ENCODE assay signal across 25 cellular contexts in the genomic region with DNA sequence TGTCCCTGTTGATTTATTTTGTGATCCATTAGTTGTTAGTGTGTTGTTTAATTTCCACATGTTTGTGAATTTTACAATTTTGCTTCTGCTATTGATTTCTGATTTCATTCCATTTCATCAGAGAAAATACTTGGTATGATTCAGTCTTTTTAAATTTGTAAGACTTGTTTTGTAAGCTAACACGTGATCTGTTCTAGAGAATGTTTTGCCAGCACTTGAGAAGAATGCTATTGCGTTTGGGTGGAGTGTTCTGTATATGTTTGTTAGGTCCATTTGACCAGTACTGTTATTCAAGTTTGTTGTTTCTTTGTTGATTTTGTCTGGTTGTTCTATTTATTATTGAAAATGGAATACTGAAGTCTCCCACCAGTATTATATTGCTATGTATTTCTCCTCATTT. TPM values are rescaled to one million over a fixed set of nuclear protein-coding genes. Genes with fewer than 3 reads are reported as not detected.
DNase-seq lines count a peak whose midpoint lies in the region; ATAC-seq, FAIRE-seq and TF ChIP-seq lines count a peak whose summit lies in the region.
"Had no signal": no experiment of that assay in that cellular context is flagged by ENCODE, and none has a peak within 500 bp of the region (broad histone marks: within the 10 kb centered on the region; RNA-seq: fewer than 3 reads in every experiment).

No MANE protein-coding gene starts in this region.

- POLR2A ChIA-PET in IMR-90 (lab: Charles Lee; ENCODE audit: unreplicated experiment) (no interaction called here), H1 (lab: Charles Lee; ENCODE audit: partially characterized antibody) (no interaction called here)

- intact Hi-C loops in IMR-90 (cut with micrococcal nuclease): loop anchor here (5.0 kb wide), 1 partner anchor 52 kb away; a partner anchor contains a TSS

- no peak for ATAC-seq in IMR-90 (ENCODE audit: low read depth)
- ATAC-seq: activated CD8-positive, alpha-beta T cell treated with anti-CD3 and anti-CD28 coated beads for 36 hours; HCT116 had no signal

- H4K8ac ChIP-seq in IMR-90 (ENCODE audit: low read depth in 2 of 2, low read length in 2 of 2): no peak overlapping the region
- H4K8ac ChIP-seq in H1 (ENCODE audit: extremely low read depth, insufficient read depth, low read length): no peak overlapping the region

- H2AK5ac ChIP-seq in IMR-90 (ENCODE audit: low read depth, low read length) (no peak overlapping the region), H1 (ENCODE audit: low read depth, low read length) (no peak overlapping the region)

- no peaks in the 10 kb centered on the region for H3K23me2 ChIP-seq in H1 (ENCODE audit: low read depth, low read length)

- H3K79me2 ChIP-seq in H1 (ENCODE audit: control insufficient read depth in 1 of 2, insufficient read depth in 2 of 2, low read length in 2 of 2): no peaks in the 10 kb centered on the region

- peaks cover 9% of the 10 kb centered on the region; the same call in 1 of the 2 replicates for H3K9me1 ChIP-seq in IMR-90 (ENCODE audit: insufficient read depth, low read length)

- no peak overlapping the region for H2BK15ac ChIP-seq in IMR-90 (ENCODE audit: low read depth, low read length)
- H2BK15ac ChIP-seq in H1 (ENCODE audit: low read length): no peak overlapping the region

- no peak overlapping the region for H2BK120ac ChIP-seq in IMR-90 (ENCODE audit: low read depth, low read length)
- H2BK120ac ChIP-seq in H1 (replicated peaks; ENCODE audit: low read depth, low read length): no peak overlapping the region

- peak; percentile 68 for FAIRE-seq in H1 (lab: Jason Lieb, UNC)
- FAIRE-seq: A204.1, D721Med had no signal

- dilution Hi-C loops in IMR-90 (cut with HindIII; ENCODE audit: low sequenced_read_pairs, unreplicated experiment): no loop called here

- in situ Hi-C loops in IMR-90 (cut with MboI; ENCODE audit: low sequenced_read_pairs): no loop called here

- H4K91ac ChIP-seq in IMR-90 (ENCODE audit: insufficient read depth, low read depth, low read length) (no peak overlapping the region), H1 (replicated peaks; ENCODE audit: insufficient read length, low read length) (no peak overlapping the region)

- DNase-seq in AG09319 (ENCODE audit: extremely low read depth, low read depth): peak; percentile 32
- peak; percentile 36 for DNase-seq in IMR-90
- no peak for DNase-seq in H1 (ENCODE audit: low read depth in 1 of 2, low spot score in 2 of 2)
- DNase-seq in iris pigment epithelial cell (ENCODE audit: low read depth): peak; percentile 46
- DNase-seq in NCI-H2196 (lab: John Stamatoyannopoulos, UW; ENCODE audit: unreplicated experiment): no peak
- DNase-seq in HPDE6-E6E7 (ENCODE audit: extremely low spot score): no peak
- DNase-seq in LoVo (ENCODE audit: low spot score): no peak
- no peak for DNase-seq in SW 1271 (lab: John Stamatoyannopoulos, UW)
- DNase-seq: activated CD8-positive, alpha-beta T cell treated with anti-CD3 and anti-CD28 coated beads for 36 hours; activated gamma-delta T cell; activated T-cell treated with anti-CD3 and anti-CD28 coated beads for 4 hours; C1 segment of cervical spinal cord; KG1; kidney glomerular epithelial cell; NCI-H69; occipital lobe; retina; SK-N-SH; stimulated activated CD4-positive, alpha-beta T cell treated with anti-CD3 and anti-CD28 coated beads, Interleukin-12 subunit alpha, Interleukin-12 subunit beta, amount 100 ng/mL, for 4 hours; T-helper 9 cell; thyroid gland had no signal

- no TSS peak for BruUV-seq in IMR-90 (replicated peaks; lab: Mats Ljungman, UMichigan)

- CTCF ChIA-PET in IMR-90 (lab: Yijun Ruan, JAX): no interaction called here
- CTCF ChIA-PET in H1 (lab: Charles Lee; ENCODE audit: partially characterized antibody): no interaction called here

- no peak overlapping the region for H3K18ac ChIP-seq in IMR-90 (ENCODE audit: low read depth, low read length)
- no peak overlapping the region for H3K18ac ChIP-seq in H1 (ENCODE audit: extremely low read depth, low read length)

- no peaks in the 10 kb centered on the region for H4K20me1 ChIP-seq in IMR-90 (ENCODE audit: insufficient read depth, low read length)
- H4K20me1 ChIP-seq in H1 (replicated peaks in 1 of 2; ENCODE audit: control insufficient read depth in 1 of 2, insufficient read depth in 2 of 2, low read length in 2 of 2): no peaks in the 10 kb centered on the region

- H3K23ac ChIP-seq in IMR-90 (ENCODE audit: low read depth, low read length) (no peak overlapping the region), H1 (ENCODE audit: insufficient read length) (no peak overlapping the region)

- TF ChIP-seq POLR2A in IMR-90 (IDR thresholded peaks at IDR 0.05; ENCODE audit: low read depth, low read length) (no peak), H1 (IDR thresholded peaks at IDR 0.05; ENCODE audit: control extremely low read depth in 1 of 2, low read depth in 2 of 2, low read length in 2 of 2) (no peak)

- H3K9ac ChIP-seq in IMR-90 (ENCODE audit: low read depth, low read length): no peak overlapping the region
- H3K9ac ChIP-seq in H1 (replicated peaks in 1 of 4; ENCODE audit: extremely low read depth in 1 of 4, low read depth in 3 of 4, low read length in 3 of 4): no peak overlapping the region
- H3K9ac ChIP-seq: SK-N-SH had no signal

- H2BK20ac ChIP-seq in IMR-90 (ENCODE audit: low read depth, low read length) (no peak overlapping the region), H1 (ENCODE audit: low read length) (no peak overlapping the region)

- H3K4me2 ChIP-seq in IMR-90 (ENCODE audit: low read depth, low read length) (no peak overlapping the region), H1 (ENCODE audit: insufficient read depth in 1 of 2, low read depth in 2 of 2, low read length in 2 of 2) (no peak overlapping the region; a peak in 1 of 4 replicates)
- H3K4me2 ChIP-seq: SK-N-SH had no signal

- no peaks in the 10 kb centered on the region for H3K36me3 ChIP-seq in IMR-90 (ENCODE audit: control insufficient read depth, insufficient read depth, low read length)
- H3K36me3 ChIP-seq in H1 (ENCODE audit: control insufficient read depth in 2 of 4, insufficient read depth in 4 of 4, low read length in 3 of 4): no peaks in the 10 kb centered on the region; a peak in 1 of 8 replicates
- H3K36me3 ChIP-seq: thyroid gland had no signal

- H3K9me3 ChIP-seq in IMR-90 (ENCODE audit: control insufficient read depth, insufficient read depth, low read length) (0 out of 2 replicates have a peak, but pooled peaks cover 1% of the 10 kb centered on the region), H1 (ENCODE audit: insufficient read depth in 2 of 2, low read depth in 1 of 2, low read length in 1 of 2) (no peaks in the 10 kb centered on the region)
- H3K9me3 ChIP-seq: thyroid gland had no signal

- no peak overlapping the region for H3K14ac ChIP-seq in IMR-90 (replicated peaks; ENCODE audit: low read depth, low read length)
- H3K14ac ChIP-seq in H1 (ENCODE audit: insufficient read length): no peak overlapping the region

- H3K4me3 ChIP-seq in IMR-90 (ENCODE audit: insufficient read depth, low read depth, low read length): no peak overlapping the region
- no peak overlapping the region for H3K4me3 ChIP-seq in H1 (ENCODE audit: extremely low read depth in 1 of 4, insufficient read depth in 2 of 4, low read depth in 3 of 4, low read length in 4 of 4)
- H3K4me3 ChIP-seq: thyroid gland had no signal

- H2AFZ ChIP-seq in IMR-90 (replicated peaks; ENCODE audit: low read length, poor library complexity) (no peak overlapping the region), H1 (ENCODE audit: low read length) (no peak overlapping the region)

- H3K4ac ChIP-seq in IMR-90 (ENCODE audit: low read depth, low read length) (no peak overlapping the region), H1 (replicated peaks; ENCODE audit: insufficient read length, low read depth, low read length) (no peak overlapping the region)

- no peak for TF ChIP-seq EP300 in H1 (IDR thresholded peaks at IDR 0.05; ENCODE audit: borderline replicate concordance in 1 of 2, low read depth in 2 of 2, low read length in 2 of 2)

- H3K4me1 ChIP-seq in IMR-90 (ENCODE audit: control insufficient read depth, insufficient read depth, low read length) (peaks cover 9% of the 10 kb centered on the region), H1 (replicated peaks in 1 of 4; ENCODE audit: control insufficient read depth in 3 of 4, insufficient read depth in 4 of 4, low read length in 3 of 4) (peaks cover 6 to 16% (median 12%) of the 10 kb centered on the region in 4 experiments; a peak in 5 of 7 replicates)

- H3K79me1 ChIP-seq in IMR-90 (ENCODE audit: low read depth in 1 of 2, low read length in 2 of 2) (peaks cover 0 to 2% of the 10 kb centered on the region in 2 experiments; a peak in 1 of 4 replicates), H1 (ENCODE audit: low read depth, low read length) (no peaks in the 10 kb centered on the region)

- H3K56ac ChIP-seq in IMR-90 (ENCODE audit: extremely low read depth, insufficient read depth, low read length) (no peak overlapping the region), H1 (replicated peaks; ENCODE audit: insufficient read length, low read depth, low read length) (no peak overlapping the region)

- no peak overlapping the region; the same call in 1 of the 2 replicates for H2BK12ac ChIP-seq in H1 (ENCODE audit: low read depth, low read length)

- H4K5ac ChIP-seq in IMR-90 (ENCODE audit: low read depth, low read length) (no peak overlapping the region), H1 (ENCODE audit: insufficient read length, low read depth, low read length) (no peak overlapping the region)

- no CpG with 5 or more reads among the region's 2 CpGs for WGBS in IMR-90 (ENCODE audit: extremely low coverage in 2 of 2, insufficient read length in 1 of 2), 2 experiments
- 45% methylated on average over 2 of the region's 2 CpGs; no CpG with 5 or more reads in 1 of the 2 experiments for WGBS in H1 (ENCODE audit: extremely low coverage in 1 of 2, insufficient coverage in 1 of 2, insufficient read length in 1 of 2, insufficient replicate concordance in 2 of 2, low coverage in 1 of 2, low lambda C conversion rate in 2 of 2, missing lambda C conversion rate in 1 of 2), 2 experiments

- H2AK9ac ChIP-seq in IMR-90 (replicated peaks; ENCODE audit: low read depth, low read length, poor library complexity): no peak overlapping the region

- H3K27ac ChIP-seq in IMR-90 (ENCODE audit: insufficient read depth, low read length): no peak overlapping the region
- no peak overlapping the region for H3K27ac ChIP-seq in H1 (ENCODE audit: low read depth, low read length)
- H3K27ac ChIP-seq: RWPE1 had no signal

- no peaks in the 10 kb centered on the region for H3K27me3 ChIP-seq in IMR-90 (ENCODE audit: control insufficient read depth, insufficient read depth, low read length)
- H3K27me3 ChIP-seq in H1 (replicated peaks in 1 of 4; ENCODE audit: control insufficient read depth in 3 of 4, extremely low read depth in 1 of 4, insufficient read depth in 3 of 4, low read length in 3 of 4): no peaks in the 10 kb centered on the region
- H3K27me3 ChIP-seq: thyroid gland had no signal

- no peak for TF ChIP-seq CTCF in AG09319 (IDR thresholded peaks at IDR 0.05; ENCODE audit: low read depth, low read length)
- TF ChIP-seq CTCF in IMR-90 (conservative IDR thresholded peaks at IDR 0.05; ENCODE audit: low read depth, low read length): no peak
- no peak for TF ChIP-seq CTCF in H1 (IDR thresholded peaks at IDR 0.05; ENCODE audit: control extremely low read depth in 1 of 3, insufficient read depth in 1 of 3, low read depth in 1 of 3, low read length in 3 of 3)

- no peak overlapping the region for H2BK5ac ChIP-seq in IMR-90 (ENCODE audit: low read depth, low read length, poor library complexity, severe bottlenecking)
- H2BK5ac ChIP-seq in H1 (ENCODE audit: low read depth, low read length): no peak overlapping the region

- no peak for TF ChIP-seq RAD21 in IMR-90 (IDR thresholded peaks at IDR 0.05; ENCODE audit: low read length)
- TF ChIP-seq RAD21 in H1 (IDR thresholded peaks at IDR 0.05 in 1 of 2, conservative IDR thresholded peaks at IDR 0.05 in 1 of 2; ENCODE audit: low read depth in 2 of 2, low read length in 2 of 2): no peak

RNA-seq across cellular contexts. Expression of a gene that starts 53.9 kb away (rescaled TPM):
- 14.0 and 15.6 TPM in 2 replicates for total RNA-seq in IMR-90 (2012; rRNA removed)
- polyA plus RNA-seq in IMR-90 (2012; rRNA removed) (7.8 and 9.9 TPM in 2 replicates), H1 (2011; rRNA removed) (12.7 and 13.0 TPM in 2 replicates)
- 6.5 and 12.2 TPM in 2 replicates for polyA plus RNA-seq in IMR-90 (2012; cell fraction: cytosol; rRNA removed)
- 21.5 and 38.9 TPM in 2 replicates for polyA plus RNA-seq in IMR-90 (2012; cell fraction: nucleus; rRNA removed; ENCODE audit: low replicate concordance)
- total RNA-seq in H1 (2021; fragmentation: NEBNext Ultra II Directional; extraction: Animal tissue kit (Norgen Biotek cat#: 25700)): 47.9 and 51.7 TPM in 2 replicates
- polyA plus RNA-seq in H1 (2011; cell fraction: cytosol; rRNA removed): 26.3 TPM
- polyA plus RNA-seq in H1 (2011; cell fraction: nucleus; rRNA removed): 36.0 TPM
- polyA plus RNA-seq in H1 (2012, experiment 1 of 2): 20.3 to 41.2 TPM (median 27.0 TPM) in 4 replicates
- polyA plus RNA-seq in H1 (2012, experiment 2 of 2): 2.5 TPM
- 47.2 TPM for polyA plus RNA-seq in H1 (2013, experiment 1 of 2)
- polyA plus RNA-seq in H1 (2013, experiment 2 of 2): 45.8 TPM
- polyA minus RNA-seq in H1 (2011; rRNA and poly(A)+ RNA removed): 16.4 and 25.0 TPM in 2 replicates
- polyA minus RNA-seq in H1 (2011; cell fraction: cytosol; rRNA and poly(A)+ RNA removed): 21.0 TPM
- 30.8 TPM for polyA minus RNA-seq in H1 (2011; cell fraction: nucleus; rRNA and poly(A)+ RNA removed)

Comparison
In these comparisons a context has a peak if more than half of its experiments do, and no peak if none do; other contexts are left out.
1. DNase-seq: peak in AG09319 (single experiment), IMR-90 (single experiment) and iris pigment epithelial cell (single experiment); none in H1 (0 of 2), NCI-H2196 (single experiment), HPDE6-E6E7 (single experiment), LoVo (single experiment) and SW 1271 (0 of 2).